1 cellular context compared by ENCODE assay signal in the genomic region with DNA sequence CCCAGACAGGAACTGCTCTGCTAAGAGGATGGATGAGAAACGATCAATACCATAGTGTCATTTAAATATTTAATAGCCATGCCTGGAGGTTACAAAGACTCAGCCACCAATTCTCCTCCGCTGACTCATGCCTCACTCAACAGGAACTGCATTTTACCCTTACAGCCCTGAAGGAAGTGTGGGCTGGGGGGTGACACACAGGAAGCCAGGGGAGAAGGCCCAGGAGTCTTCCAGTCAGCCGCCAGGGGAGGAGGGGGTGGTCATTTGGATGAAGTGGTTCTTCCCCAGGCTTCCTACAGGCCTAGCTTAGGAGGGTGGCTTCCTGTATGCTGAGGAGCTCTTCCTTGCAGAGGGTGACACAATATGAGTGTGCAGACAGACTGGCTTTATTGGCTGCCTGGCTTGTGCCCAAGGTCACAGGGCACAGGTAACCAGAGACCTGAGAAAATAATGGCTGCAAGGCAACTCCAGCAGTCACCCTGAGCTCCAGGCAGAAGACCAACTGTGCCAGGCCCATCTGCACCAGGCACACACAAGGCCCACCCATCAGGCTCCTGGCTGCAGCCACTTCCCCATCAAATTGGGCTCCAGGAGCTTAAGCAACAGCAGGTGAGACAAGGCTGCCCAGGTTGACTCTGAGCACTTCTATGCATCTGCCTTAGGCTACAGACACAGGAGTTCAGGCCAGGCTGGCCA.
A peak's percentile ranks its signal among the peaks of the same experiment; 100 is the strongest.
TF ChIP-seq lines count a peak whose summit lies in the region.

No MANE protein-coding gene starts in this region.

TF ChIP-seq in HEK293, 187 proteins besides CTCF, POLR2A, EP300 and RAD21 (continued from another document):
- TF ChIP-seq, protein P1, sequence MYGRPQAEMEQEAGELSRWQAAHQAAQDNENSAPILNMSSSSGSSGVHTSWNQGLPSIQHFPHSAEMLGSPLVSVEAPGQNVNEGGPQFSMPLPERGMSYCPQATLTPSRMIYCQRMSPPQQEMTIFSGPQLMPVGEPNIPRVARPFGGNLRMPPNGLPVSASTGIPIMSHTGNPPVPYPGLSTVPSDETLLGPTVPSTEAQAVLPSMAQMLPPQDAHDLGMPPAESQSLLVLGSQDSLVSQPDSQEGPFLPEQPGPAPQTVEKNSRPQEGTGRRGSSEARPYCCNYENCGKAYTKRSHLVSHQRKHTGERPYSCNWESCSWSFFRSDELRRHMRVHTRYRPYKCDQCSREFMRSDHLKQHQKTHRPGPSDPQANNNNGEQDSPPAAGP (tag by site-specific recombination; IDR thresholded peaks at IDR 0.05): peak; percentile 37; the same call in 1 of the 2 replicates
- no peak for TF ChIP-seq KLF1 (tag by site-specific recombination; IDR thresholded peaks at IDR 0.05)
- no peak for TF ChIP-seq ZNF530 (tag by site-specific recombination; IDR thresholded peaks at IDR 0.05; ENCODE audit: low read depth)
- no peak for TF ChIP-seq ZNF311 (tag by site-specific recombination; IDR thresholded peaks at IDR 0.05; ENCODE audit: borderline replicate concordance)
- no peak for TF ChIP-seq ZNF76 (tag by site-specific recombination; IDR thresholded peaks at IDR 0.05; ENCODE audit: borderline replicate concordance, low read depth)
- TF ChIP-seq SCRT2 (tag by site-specific recombination; IDR thresholded peaks at IDR 0.05): peak; percentile 83
- TF ChIP-seq, protein P2, sequence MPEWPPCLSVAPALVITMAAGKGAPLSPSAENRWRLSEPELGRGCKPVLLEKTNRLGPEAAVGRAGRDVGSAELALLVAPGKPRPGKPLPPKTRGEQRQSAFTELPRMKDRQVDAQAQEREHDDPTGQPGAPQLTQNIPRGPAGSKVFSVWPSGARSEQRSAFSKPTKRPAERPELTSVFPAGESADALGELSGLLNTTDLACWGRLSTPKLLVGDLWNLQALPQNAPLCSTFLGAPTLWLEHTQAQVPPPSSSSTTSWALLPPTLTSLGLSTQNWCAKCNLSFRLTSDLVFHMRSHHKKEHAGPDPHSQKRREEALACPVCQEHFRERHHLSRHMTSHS (tag by site-specific recombination; IDR thresholded peaks at IDR 0.05): no peak
- TF ChIP-seq, protein P3, sequence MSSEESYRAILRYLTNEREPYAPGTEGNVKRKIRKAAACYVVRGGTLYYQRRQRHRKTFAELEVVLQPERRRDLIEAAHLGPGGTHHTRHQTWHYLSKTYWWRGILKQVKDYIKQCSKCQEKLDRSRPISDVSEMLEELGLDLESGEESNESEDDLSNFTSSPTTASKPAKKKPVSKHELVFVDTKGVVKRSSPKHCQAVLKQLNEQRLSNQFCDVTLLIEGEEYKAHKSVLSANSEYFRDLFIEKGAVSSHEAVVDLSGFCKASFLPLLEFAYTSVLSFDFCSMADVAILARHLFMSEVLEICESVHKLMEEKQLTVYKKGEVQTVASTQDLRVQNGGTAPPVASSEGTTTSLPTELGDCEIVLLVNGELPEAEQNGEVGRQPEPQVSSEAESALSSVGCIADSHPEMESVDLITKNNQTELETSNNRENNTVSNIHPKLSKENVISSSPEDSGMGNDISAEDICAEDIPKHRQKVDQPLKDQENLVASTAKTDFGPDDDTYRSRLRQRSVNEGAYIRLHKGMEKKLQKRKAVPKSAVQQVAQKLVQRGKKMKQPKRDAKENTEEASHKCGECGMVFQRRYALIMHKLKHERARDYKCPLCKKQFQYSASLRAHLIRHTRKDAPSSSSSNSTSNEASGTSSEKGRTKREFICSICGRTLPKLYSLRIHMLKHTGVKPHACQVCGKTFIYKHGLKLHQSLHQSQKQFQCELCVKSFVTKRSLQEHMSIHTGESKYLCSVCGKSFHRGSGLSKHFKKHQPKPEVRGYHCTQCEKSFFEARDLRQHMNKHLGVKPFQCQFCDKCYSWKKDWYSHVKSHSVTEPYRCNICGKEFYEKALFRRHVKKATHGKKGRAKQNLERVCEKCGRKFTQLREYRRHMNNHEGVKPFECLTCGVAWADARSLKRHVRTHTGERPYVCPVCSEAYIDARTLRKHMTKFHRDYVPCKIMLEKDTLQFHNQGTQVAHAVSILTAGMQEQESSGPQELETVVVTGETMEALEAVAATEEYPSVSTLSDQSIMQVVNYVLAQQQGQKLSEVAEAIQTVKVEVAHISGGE (tag by site-specific recombination; conservative IDR thresholded peaks at IDR 0.05; ENCODE audit: low read depth): peak; percentile 42; the same call in 1 of the 2 replicates
- TF ChIP-seq ZNF48 (tag by site-specific recombination; IDR thresholded peaks at IDR 0.05): no peak
- TF ChIP-seq, protein P4, sequence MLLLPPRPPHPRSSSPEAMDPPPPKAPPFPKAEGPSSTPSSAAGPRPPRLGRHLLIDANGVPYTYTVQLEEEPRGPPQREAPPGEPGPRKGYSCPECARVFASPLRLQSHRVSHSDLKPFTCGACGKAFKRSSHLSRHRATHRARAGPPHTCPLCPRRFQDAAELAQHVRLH (tag by site-specific recombination; IDR thresholded peaks at IDR 0.05): no peak
- no peak for TF ChIP-seq ZNF473 (tag by site-specific recombination; IDR thresholded peaks at IDR 0.05)
- peak; percentile 72 for TF ChIP-seq ZNF335 (tag by site-specific recombination; conservative IDR thresholded peaks at IDR 0.05)
- TF ChIP-seq, protein P5, sequence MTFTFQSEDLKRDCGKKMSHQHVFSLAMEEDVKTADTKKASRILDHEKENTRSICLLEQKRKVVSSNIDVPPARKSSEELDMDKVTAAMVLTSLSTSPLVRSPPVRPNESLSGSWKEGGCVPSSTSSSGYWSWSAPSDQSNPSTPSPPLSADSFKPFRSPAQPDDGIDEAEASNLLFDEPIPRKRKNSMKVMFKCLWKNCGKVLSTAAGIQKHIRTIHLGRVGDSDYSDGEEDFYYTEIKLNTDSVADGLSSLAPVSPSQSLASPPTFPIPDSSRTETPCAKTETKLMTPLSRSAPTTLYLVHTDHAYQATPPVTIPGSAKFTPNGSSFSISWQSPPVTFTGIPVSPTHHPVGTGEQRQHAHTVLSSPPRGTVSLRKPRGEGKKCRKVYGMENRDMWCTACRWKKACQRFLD (tag by site-specific recombination; IDR thresholded peaks at IDR 0.05): no peak
- no peak for TF ChIP-seq ZNF621 (tag by site-specific recombination; IDR thresholded peaks at IDR 0.05)
- TF ChIP-seq, protein P6, sequence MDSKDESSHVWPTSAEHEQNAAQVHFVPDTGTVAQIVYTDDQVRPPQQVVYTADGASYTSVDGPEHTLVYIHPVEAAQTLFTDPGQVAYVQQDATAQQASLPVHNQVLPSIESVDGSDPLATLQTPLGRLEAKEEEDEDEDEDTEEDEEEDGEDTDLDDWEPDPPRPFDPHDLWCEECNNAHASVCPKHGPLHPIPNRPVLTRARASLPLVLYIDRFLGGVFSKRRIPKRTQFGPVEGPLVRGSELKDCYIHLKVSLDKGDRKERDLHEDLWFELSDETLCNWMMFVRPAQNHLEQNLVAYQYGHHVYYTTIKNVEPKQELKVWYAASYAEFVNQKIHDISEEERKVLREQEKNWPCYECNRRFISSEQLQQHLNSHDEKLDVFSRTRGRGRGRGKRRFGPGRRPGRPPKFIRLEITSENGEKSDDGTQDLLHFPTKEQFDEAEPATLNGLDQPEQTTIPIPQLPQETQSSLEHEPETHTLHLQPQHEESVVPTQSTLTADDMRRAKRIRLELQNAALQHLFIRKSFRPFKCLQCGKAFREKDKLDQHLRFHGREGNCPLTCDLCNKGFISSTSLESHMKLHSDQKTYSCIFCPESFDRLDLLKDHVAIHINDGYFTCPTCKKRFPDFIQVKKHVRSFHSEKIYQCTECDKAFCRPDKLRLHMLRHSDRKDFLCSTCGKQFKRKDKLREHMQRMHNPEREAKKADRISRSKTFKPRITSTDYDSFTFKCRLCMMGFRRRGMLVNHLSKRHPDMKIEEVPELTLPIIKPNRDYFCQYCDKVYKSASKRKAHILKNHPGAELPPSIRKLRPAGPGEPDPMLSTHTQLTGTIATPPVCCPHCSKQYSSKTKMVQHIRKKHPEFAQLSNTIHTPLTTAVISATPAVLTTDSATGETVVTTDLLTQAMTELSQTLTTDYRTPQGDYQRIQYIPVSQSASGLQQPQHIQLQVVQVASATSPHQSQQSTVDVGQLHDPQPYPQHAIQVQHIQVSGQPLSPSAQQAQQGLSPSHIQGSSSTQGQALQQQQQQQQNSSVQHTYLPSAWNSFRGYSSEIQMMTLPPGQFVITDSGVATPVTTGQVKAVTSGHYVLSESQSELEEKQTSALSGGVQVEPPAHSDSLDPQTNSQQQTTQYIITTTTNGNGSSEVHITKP (tag by site-specific recombination; IDR thresholded peaks at IDR 0.05): peak; percentile 85
- TF ChIP-seq GLIS2 (tag by site-specific recombination; IDR thresholded peaks at IDR 0.05): peak; percentile 83
- no peak for TF ChIP-seq ZNF510 (tag by site-specific recombination; IDR thresholded peaks at IDR 0.05; ENCODE audit: insufficient replicate concordance)
- TF ChIP-seq, protein P7, sequence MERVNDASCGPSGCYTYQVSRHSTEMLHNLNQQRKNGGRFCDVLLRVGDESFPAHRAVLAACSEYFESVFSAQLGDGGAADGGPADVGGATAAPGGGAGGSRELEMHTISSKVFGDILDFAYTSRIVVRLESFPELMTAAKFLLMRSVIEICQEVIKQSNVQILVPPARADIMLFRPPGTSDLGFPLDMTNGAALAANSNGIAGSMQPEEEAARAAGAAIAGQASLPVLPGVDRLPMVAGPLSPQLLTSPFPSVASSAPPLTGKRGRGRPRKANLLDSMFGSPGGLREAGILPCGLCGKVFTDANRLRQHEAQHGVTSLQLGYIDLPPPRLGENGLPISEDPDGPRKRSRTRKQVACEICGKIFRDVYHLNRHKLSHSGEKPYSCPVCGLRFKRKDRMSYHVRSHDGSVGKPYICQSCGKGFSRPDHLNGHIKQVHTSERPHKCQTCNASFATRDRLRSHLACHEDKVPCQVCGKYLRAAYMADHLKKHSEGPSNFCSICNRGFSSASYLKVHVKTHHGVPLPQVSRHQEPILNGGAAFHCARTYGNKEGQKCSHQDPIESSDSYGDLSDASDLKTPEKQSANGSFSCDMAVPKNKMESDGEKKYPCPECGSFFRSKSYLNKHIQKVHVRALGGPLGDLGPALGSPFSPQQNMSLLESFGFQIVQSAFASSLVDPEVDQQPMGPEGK (tag by site-specific recombination; IDR thresholded peaks at IDR 0.05): peak; percentile 88
- no peak for TF ChIP-seq ZSCAN16 (tag by site-specific recombination; IDR thresholded peaks at IDR 0.05)
- no peak for TF ChIP-seq ZNF416 (tag by site-specific recombination; IDR thresholded peaks at IDR 0.05)
- no peak for TF ChIP-seq PRDM1 (tag by site-specific recombination; IDR thresholded peaks at IDR 0.05)
- TF ChIP-seq SCRT1 (tag by site-specific recombination; IDR thresholded peaks at IDR 0.05; ENCODE audit: borderline replicate concordance): no peak
